In genomic region chr3:195925746-195926145, GRCh38 we compare ENCODE assay signal across 21 cellular contexts. TPM values are rescaled to one million over a fixed set of nuclear protein-coding genes. Genes with fewer than 3 reads are reported as not detected.
DNase-seq lines count a peak whose midpoint lies in the region; ATAC-seq and TF ChIP-seq lines count a peak whose summit lies in the region.
"Had no signal": no experiment of that assay in that cellular context is flagged by ENCODE, and none has a peak within 500 bp of the region (broad histone marks: within the 10 kb centered on the region; RNA-seq: fewer than 3 reads in every experiment).

No MANE protein-coding gene starts in this region.

- no peak for ATAC-seq in stimulated activated effector memory CD8-positive, alpha-beta T cell treated with anti-CD3 and anti-CD28 coated beads, Interleukin-12 subunit alpha, Interleukin-12 subunit beta, amount 100 ng/mL, for 72 hours

- H3K36me3 Mint-ChIP-seq in chondrocyte (ENCODE audit: low read depth): no peaks in the 10 kb centered on the region
- no peaks in the 10 kb centered on the region for H3K36me3 Mint-ChIP-seq in stimulated activated effector memory CD8-positive, alpha-beta T cell treated with anti-CD3 and anti-CD28 coated beads, Interleukin-12 subunit alpha, Interleukin-12 subunit beta, amount 100 ng/mL, for 72 hours
- H3K36me3 Mint-ChIP-seq: CD14-positive monocyte; CD4-positive, alpha-beta memory T cell; CD4-positive, CD25-positive, alpha-beta regulatory T cell had no signal

- no peak overlapping the region for H3K27ac Mint-ChIP-seq in chondrocyte (ENCODE audit: unreplicated experiment)
- H3K27ac Mint-ChIP-seq in stimulated activated effector memory CD8-positive, alpha-beta T cell treated with anti-CD3 and anti-CD28 coated beads, Interleukin-12 subunit alpha, Interleukin-12 subunit beta, amount 100 ng/mL, for 72 hours: no peak overlapping the region
- H3K27ac Mint-ChIP-seq: CD4-positive, alpha-beta memory T cell; CD4-positive, CD25-positive, alpha-beta regulatory T cell; CD8-positive, alpha-beta memory T cell had no signal

- H3K4me3 Mint-ChIP-seq in chondrocyte (ENCODE audit: unreplicated experiment): no peak overlapping the region
- no peak overlapping the region for H3K4me3 Mint-ChIP-seq in stimulated activated effector memory CD8-positive, alpha-beta T cell treated with anti-CD3 and anti-CD28 coated beads, Interleukin-12 subunit alpha, Interleukin-12 subunit beta, amount 100 ng/mL, for 72 hours
- H3K4me3 Mint-ChIP-seq: CD4-positive, alpha-beta memory T cell; CD4-positive, CD25-positive, alpha-beta regulatory T cell; CD8-positive, alpha-beta memory T cell had no signal

- H3K4me1 Mint-ChIP-seq in chondrocyte (ENCODE audit: low read depth): no peaks in the 10 kb centered on the region
- H3K4me1 Mint-ChIP-seq in stimulated activated effector memory CD8-positive, alpha-beta T cell treated with anti-CD3 and anti-CD28 coated beads, Interleukin-12 subunit alpha, Interleukin-12 subunit beta, amount 100 ng/mL, for 72 hours: no peaks in the 10 kb centered on the region
- H3K4me1 Mint-ChIP-seq: CD4-positive, alpha-beta memory T cell; CD4-positive, CD25-positive, alpha-beta regulatory T cell; CD8-positive, alpha-beta memory T cell had no signal

- no peak for TF ChIP-seq CTCF in chondrocyte (IDR thresholded peaks at IDR 0.05)

- DNase-seq in chondrocyte (ENCODE audit: low spot score) (peak; percentile 19), islet precursor cell (peak; percentile 75), posterior vena cava (ENCODE audit: low spot score) (peak; percentile 11), SW 1271 (lab: John Stamatoyannopoulos, UW) (no peak)
- no peak for DNase-seq in stimulated activated effector memory CD8-positive, alpha-beta T cell treated with anti-CD3 and anti-CD28 coated beads, Interleukin-12 subunit alpha, Interleukin-12 subunit beta, amount 100 ng/mL, for 72 hours (ENCODE audit: low spot score in 2 of 2)
- DNase-seq: 8988T; ACHN; BE2C; C1 segment of cervical spinal cord; CD4-positive, CD25-positive, alpha-beta regulatory T cell; CD8-positive, alpha-beta memory T cell; COR-L47; DMS 273 treated with DMSO at 0.1 percent for 48 hours; DMS153; DMS53; DMS79; DND-41; EL; GDM1 had no signal

- peaks cover 1% of the 10 kb centered on the region for H3K27me3 Mint-ChIP-seq in chondrocyte (ENCODE audit: low read depth)
- H3K27me3 Mint-ChIP-seq: CD8-positive, alpha-beta memory T cell had no signal

- H3K9me3 Mint-ChIP-seq in chondrocyte (ENCODE audit: low read depth): no peaks in the 10 kb centered on the region
- H3K9me3 Mint-ChIP-seq in stimulated activated effector memory CD8-positive, alpha-beta T cell treated with anti-CD3 and anti-CD28 coated beads, Interleukin-12 subunit alpha, Interleukin-12 subunit beta, amount 100 ng/mL, for 72 hours: no peaks in the 10 kb centered on the region
- H3K9me3 Mint-ChIP-seq: CD4-positive, alpha-beta memory T cell; CD4-positive, CD25-positive, alpha-beta regulatory T cell; CD8-positive, alpha-beta memory T cell had no signal

- intact Hi-C loops in posterior vena cava (cut with DNase I): no loop called here

RNA-seq across cellular contexts. Expression of gene TNK2, which starts 17.4 kb away (rescaled TPM):
- total RNA-seq in chondrocyte (35.5 to 39.8 TPM (median 38.6 TPM) in 3 replicates), posterior vena cava (10 to 100 TPM; 24.3 to 34.1 TPM)

Comparison
In these comparisons a context has a peak if more than half of its experiments do, and no peak if none do; other contexts are left out.
1. DNase-seq: peak in chondrocyte (single experiment), islet precursor cell (single experiment) and posterior vena cava (single experiment); none in stimulated activated effector memory CD8-positive, alpha-beta T cell treated with anti-CD3 and anti-CD28 coated beads, Interleukin-12 subunit alpha, Interleukin-12 subunit beta, amount 100 ng/mL, for 72 hours (0 of 2) and SW 1271 (0 of 2).